In genomic region chr10:58280485-58280884, GRCh38 we compare ENCODE assay signal across 24 cellular contexts. TPM values are rescaled to one million over a fixed set of nuclear protein-coding genes. Genes with fewer than 3 reads are reported as not detected.
DNase-seq lines count a peak whose midpoint lies in the region; ATAC-seq, FAIRE-seq and TF ChIP-seq lines count a peak whose summit lies in the region.
"Had no signal": no experiment of that assay in that cellular context is flagged by ENCODE, and none has a peak within 500 bp of the region (broad histone marks: within the 10 kb centered on the region; RNA-seq: fewer than 3 reads in every experiment).

No MANE protein-coding gene starts in this region.

- intact Hi-C loops in PC-9 (cut with micrococcal nuclease; ENCODE audit: unreplicated experiment), result loop anchor here (1.0 to 2.0 kb wide), 2 partner anchors 11 to 64 kb away; partner anchors contain the start of gene CISD1

- H2AFZ ChIP-seq in PC-9 (no peak overlapping the region), astrocyte (ENCODE audit: low read depth, low read length) (no peak overlapping the region)

- peaks cover 25% of the 10 kb centered on the region; the same call in 1 of the 2 replicates for H3K36me3 ChIP-seq in PC-9 (ENCODE audit: low read depth)
- H3K36me3 ChIP-seq in astrocyte (ENCODE audit: insufficient read depth, low read length), result no peaks in the 10 kb centered on the region

- H3K4me1 Mint-ChIP-seq in activated naive CD4-positive, alpha-beta T cell treated with anti-CD3 and anti-CD28 coated beads, Interleukin-2, amount 50 U/mL, for 24 hours, result peaks cover 36% of the 10 kb centered on the region
- H3K4me1 Mint-ChIP-seq in astrocyte (ENCODE audit: low read depth, unreplicated experiment), result peaks cover 28% of the 10 kb centered on the region

- peak overlapping the region; percentile 53 for H3K27ac ChIP-seq in PC-9
- no peak overlapping the region for H3K27ac ChIP-seq in astrocyte (ENCODE audit: low read depth, low read length)
- H3K27ac ChIP-seq: BLaER1, transverse colon had no signal

- TF ChIP-seq CTCF in PC-9 (conservative IDR thresholded peaks at IDR 0.05) (no peak), astrocyte (IDR thresholded peaks at IDR 0.05; ENCODE audit: insufficient read depth, low read depth, low read length) (no peak)

- H4K20me1 ChIP-seq in PC-9 (ENCODE audit: insufficient read depth) (no peaks in the 10 kb centered on the region), astrocyte (ENCODE audit: insufficient read depth, low read length) (no peaks in the 10 kb centered on the region)

- no peak overlapping the region for H3K4me3 Mint-ChIP-seq in activated naive CD4-positive, alpha-beta T cell treated with anti-CD3 and anti-CD28 coated beads, Interleukin-2, amount 50 U/mL, for 24 hours
- no peak overlapping the region for H3K4me3 Mint-ChIP-seq in astrocyte (ENCODE audit: unreplicated experiment)
- H3K4me3 Mint-ChIP-seq: activated naive CD8-positive, alpha-beta T cell treated with anti-CD3 and anti-CD28 coated beads, Interleukin-2, amount 10 ng/mL, durations not matched to agents 7 days and 5 days; activated T-cell treated with anti-CD3 and anti-CD28 coated beads, Interleukin-2, amount 50 U/mL, for 4 hours had no signal

- no peak overlapping the region for H3K9ac ChIP-seq in astrocyte (ENCODE audit: low read length)
- H3K9ac ChIP-seq: BLaER1 had no signal

- peaks cover 13% of the 10 kb centered on the region for H3K36me3 Mint-ChIP-seq in activated naive CD4-positive, alpha-beta T cell treated with anti-CD3 and anti-CD28 coated beads, Interleukin-2, amount 50 U/mL, for 24 hours
- H3K36me3 Mint-ChIP-seq in astrocyte (ENCODE audit: low read depth, unreplicated experiment), result no peaks in the 10 kb centered on the region

- H3K27me3 ChIP-seq in PC-9 (ENCODE audit: insufficient read depth, low read depth) (no peaks in the 10 kb centered on the region), astrocyte (ENCODE audit: insufficient read depth, low read length) (no peaks in the 10 kb centered on the region)
- H3K27me3 ChIP-seq: BLaER1, body of pancreas, transverse colon had no signal

- POLR2A ChIA-PET in PC-9 (lab: Charles Lee; ENCODE audit: unreplicated experiment), result interaction anchor here (1.0 kb wide), 1 partner anchor 12 kb away, joined by 3 read pairs; the partner anchor contains the start of gene CISD1

- H3K4me2 ChIP-seq in PC-9 (peak overlapping the region; percentile 27), astrocyte (ENCODE audit: low read length) (peak overlapping the region; percentile 2)
- H3K4me2 ChIP-seq: BLaER1 had no signal

- H3K79me2 ChIP-seq in PC-9 (ENCODE audit: low read depth), result peaks cover 5% of the 10 kb centered on the region; the same call in 1 of the 2 replicates
- H3K79me2 ChIP-seq in astrocyte (ENCODE audit: insufficient read depth, low read length), result peaks cover 2% of the 10 kb centered on the region

- CTCF ChIA-PET in PC-9 (lab: Charles Lee), result interaction anchor here (0.7 kb wide), 1 partner anchor 468 kb away, joined by 3 read pairs; no protein-coding TSS in a partner anchor

- ATAC-seq in GM19463 (IDR thresholded peaks at IDR 0.05; ENCODE audit: unreplicated experiment) (no peak), GM19452 (IDR thresholded peaks at IDR 0.05; ENCODE audit: unreplicated experiment) (no peak)
- ATAC-seq: activated CD4-positive, CD25-positive, alpha-beta regulatory T cell treated with anti-CD3 and anti-CD28 coated beads, Interleukin-2, amount 50 U/mL, for 24 hours; activated T-cell treated with anti-CD3 and anti-CD28 coated beads, Interleukin-2, amount 50 U/mL, for 4 hours had no signal

- H3K9me3 ChIP-seq in PC-9 (ENCODE audit: insufficient read depth, low read depth) (no peaks in the 10 kb centered on the region), astrocyte (ENCODE audit: insufficient read depth, low read depth, low read length) (no peaks in the 10 kb centered on the region)
- H3K9me3 ChIP-seq: BLaER1, body of pancreas, transverse colon had no signal

- DNase-seq in activated naive CD4-positive, alpha-beta T cell treated with Interleukin-2 at 50 U/mL for 16 hours, result no peak
- DNase-seq in PC-9, result peak in 1 of 2 experiments; percentile 55
- DNase-seq in astrocyte (ENCODE audit: low read depth), result peak; percentile 26
- DNase-seq in NCI-H1694 treated with DMSO at 0.1 percent for 48 hours (lab: John Stamatoyannopoulos, UW), result no peak
- no peak for DNase-seq in T-helper 9 cell
- DNase-seq: activated CD8-positive, alpha-beta memory T cell treated with anti-CD3 and anti-CD28 coated beads for 24 hours; activated naive CD8-positive, alpha-beta T cell treated with anti-CD3 and anti-CD28 coated beads, Interleukin-2, amount 10 ng/mL, durations not matched to agents 7 days and 5 days; activated T-cell treated with anti-CD3 and anti-CD28 coated beads, Interleukin-2, amount 50 U/mL, for 4 hours; body of pancreas; effector CD4-positive, alpha-beta T cell; erythroblast; H7; kidney; NCI-H1436; NCI-H524; small intestine; stimulated activated naive CD4-positive, alpha-beta T cell treated with Interleukin-2 at 50 U/mL for 16 hours; transverse colon had no signal

- peaks cover 27% of the 10 kb centered on the region for H3K4me1 ChIP-seq in PC-9 (replicated peaks; ENCODE audit: insufficient read depth)
- H3K4me1 ChIP-seq in astrocyte (ENCODE audit: insufficient read depth, low read length), result no peaks in the 10 kb centered on the region

- H3K27ac Mint-ChIP-seq in activated naive CD4-positive, alpha-beta T cell treated with anti-CD3 and anti-CD28 coated beads, Interleukin-2, amount 50 U/mL, for 24 hours, result peak overlapping the region; percentile 0
- H3K27ac Mint-ChIP-seq in astrocyte (ENCODE audit: unreplicated experiment), result no peak overlapping the region
- H3K27ac Mint-ChIP-seq: activated naive CD8-positive, alpha-beta T cell treated with anti-CD3 and anti-CD28 coated beads, Interleukin-2, amount 10 ng/mL, durations not matched to agents 7 days and 5 days had no signal

- no peaks in the 10 kb centered on the region for H3K9me2 ChIP-seq in PC-9 (ENCODE audit: insufficient read depth)

- no peaks in the 10 kb centered on the region for H3K9me3 Mint-ChIP-seq in activated naive CD4-positive, alpha-beta T cell treated with anti-CD3 and anti-CD28 coated beads, Interleukin-2, amount 50 U/mL, for 24 hours
- no peaks in the 10 kb centered on the region for H3K9me3 Mint-ChIP-seq in astrocyte (ENCODE audit: unreplicated experiment)
- H3K9me3 Mint-ChIP-seq: activated naive CD8-positive, alpha-beta T cell treated with anti-CD3 and anti-CD28 coated beads, Interleukin-2, amount 10 ng/mL, durations not matched to agents 7 days and 5 days; activated T-cell treated with anti-CD3 and anti-CD28 coated beads, Interleukin-2, amount 50 U/mL, for 4 hours had no signal

- no peak overlapping the region for H3K4me3 ChIP-seq in PC-9
- no peak overlapping the region for H3K4me3 ChIP-seq in astrocyte (ENCODE audit: insufficient read depth, low read depth, low read length)
- H3K4me3 ChIP-seq: BLaER1, body of pancreas, transverse colon had no signal

- FAIRE-seq in astrocyte (lab: Jason Lieb, UNC), result peak; percentile 62
- FAIRE-seq: frontal cortex, kidney, small intestine had no signal

- H3F3A ChIP-seq in PC-9 (ENCODE audit: insufficient read depth, low read depth), result peaks cover 9% of the 10 kb centered on the region; the same call in 1 of the 2 replicates

- H3K27me3 Mint-ChIP-seq in activated naive CD4-positive, alpha-beta T cell treated with anti-CD3 and anti-CD28 coated beads, Interleukin-2, amount 50 U/mL, for 24 hours, result no peaks in the 10 kb centered on the region
- H3K27me3 Mint-ChIP-seq in astrocyte (ENCODE audit: low read depth, unreplicated experiment), result no peaks in the 10 kb centered on the region
- H3K27me3 Mint-ChIP-seq: activated naive CD8-positive, alpha-beta T cell treated with anti-CD3 and anti-CD28 coated beads, Interleukin-2, amount 10 ng/mL, durations not matched to agents 7 days and 5 days had no signal

- BruUV-seq in PC-9 (replicated peaks; lab: Mats Ljungman, UMichigan), result no TSS peak

RNA-seq across cellular contexts. Expression of gene CISD1, which starts 11.5 kb away (rescaled TPM):
- total RNA-seq in PC-9 (2021), result 62.5 and 75.3 TPM in 2 replicates
- total RNA-seq in astrocyte, result 32.2 and 36.3 TPM in 2 replicates

RNA-seq across cellular contexts. Expression of gene IPMK, which starts 12.8 kb away (rescaled TPM):
- 6.9 and 11.1 TPM in 2 replicates for total RNA-seq in PC-9 (2021)
- total RNA-seq in astrocyte, result 5.6 and 6.8 TPM in 2 replicates

RNA-seq across cellular contexts. Expression of gene UBE2D1, which starts 54.3 kb away (rescaled TPM):
- total RNA-seq in PC-9 (2021) (16.9 and 24.0 TPM in 2 replicates), astrocyte (18.4 and 22.1 TPM in 2 replicates)
